8 cellular contexts compared by ENCODE assay signal in the genomic region with DNA sequence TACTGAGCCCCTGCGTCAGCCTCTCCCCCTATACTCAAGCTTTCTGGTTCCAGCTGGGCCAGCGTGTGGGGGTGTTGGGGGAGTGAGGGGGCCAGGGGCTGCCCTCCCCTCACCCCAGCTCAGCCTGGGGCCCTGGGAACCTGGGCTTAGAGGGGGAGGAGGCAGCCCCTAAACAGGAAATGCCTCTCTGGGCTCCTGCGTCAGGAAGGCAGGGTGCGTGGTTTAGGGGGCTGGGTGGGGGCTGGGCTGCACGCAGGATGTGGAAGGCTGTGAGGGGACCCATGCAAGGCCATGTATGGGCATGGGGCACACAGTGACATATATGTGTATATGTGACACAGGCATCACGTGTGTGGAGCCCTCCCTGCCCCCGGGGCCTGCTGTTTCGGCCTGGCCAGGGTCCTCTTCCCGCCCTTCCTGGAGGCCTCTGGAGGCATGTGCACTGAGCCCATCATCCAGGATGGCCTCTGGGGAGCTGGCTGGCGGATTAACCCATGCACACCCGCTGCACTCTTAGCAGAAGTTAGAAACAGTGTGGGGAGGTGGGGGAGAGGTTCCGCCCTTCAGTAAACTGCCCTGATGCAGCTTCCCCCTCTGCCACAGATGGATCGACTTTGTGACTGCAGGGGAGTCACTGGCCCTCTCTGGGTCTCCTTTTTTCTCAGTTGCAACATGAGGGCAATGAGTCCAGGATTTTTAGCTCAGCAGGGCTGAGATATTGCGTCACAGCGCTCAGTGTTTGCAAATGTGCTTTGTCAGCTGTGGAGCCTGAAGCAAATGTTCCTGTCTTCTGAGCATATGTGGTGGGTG. TPM values are rescaled to one million over a fixed set of nuclear protein-coding genes. Genes with fewer than 3 reads are reported as not detected.
DNase-seq lines count a peak whose midpoint lies in the region; ATAC-seq and TF ChIP-seq lines count a peak whose summit lies in the region.

No MANE protein-coding gene starts in this region.

- TF ChIP-seq RAD21 in SK-N-SH (IDR thresholded peaks at IDR 0.05; ENCODE audit: low read length) = no peak

- H3K4me3 Mint-ChIP-seq in T-cell = peak overlapping the region; percentile 67 to 80 (median 68)

- H4K20me1 ChIP-seq in SK-N-SH (ENCODE audit: insufficient read depth) = no peaks in the 10 kb centered on the region

- H3K27ac ChIP-seq in SK-N-SH (ENCODE audit: low read depth in 2 of 2, low read length in 1 of 2) = peak overlapping the region; percentile 21 to 100; a peak in 3 of 4 replicates
- peak overlapping the region; percentile 36 for H3K27ac ChIP-seq in ectodermal cell (ENCODE audit: insufficient read depth, low read depth, low read length, poor library complexity, severe bottlenecking)

- no peaks in the 10 kb centered on the region for H3F3A ChIP-seq in SK-N-SH (replicated peaks; ENCODE audit: insufficient read depth)

- peaks cover 32 to 60% of the 10 kb centered on the region in 2 experiments for H3K4me1 ChIP-seq in SK-N-SH (ENCODE audit: control insufficient read depth in 1 of 2, insufficient read depth in 2 of 2, low read depth in 1 of 2, low read length in 1 of 2)
- H3K4me1 ChIP-seq in ectodermal cell (ENCODE audit: control insufficient read depth, insufficient read depth, low read length) = peaks cover 34% of the 10 kb centered on the region

- TF ChIP-seq CTCF in SK-N-SH (IDR thresholded peaks at IDR 0.05) = no peak

- H3K36me3 ChIP-seq in SK-N-SH (replicated peaks in 1 of 2; ENCODE audit: control insufficient read depth in 1 of 2, insufficient read depth in 2 of 2, low read length in 1 of 2) (no peaks in the 10 kb centered on the region), ectodermal cell (ENCODE audit: control insufficient read depth, insufficient read depth, low read length) (no peaks in the 10 kb centered on the region)

- H3K4me2 ChIP-seq in SK-N-SH = peak overlapping the region; percentile 20; the same call in 1 of the 2 replicates

- H3K79me2 ChIP-seq in SK-N-SH (ENCODE audit: insufficient read depth) = no peaks in the 10 kb centered on the region

- H3K36me3 Mint-ChIP-seq in T-cell = no peaks in the 10 kb centered on the region

- peaks cover 0 to 2% of the 10 kb centered on the region in 2 donors for H3K27me3 Mint-ChIP-seq in T-cell

- CTCF ChIA-PET in SK-N-SH (lab: Yijun Ruan, JAX) (interaction anchor here (0.7 to 12.4 kb wide), 7 partner anchors 9 to 95 kb away, joined by 3 to 280 read pairs (median 3); partner anchors contain the start of gene RIN1), T-cell (lab: Charles Lee) (interaction anchor here (0.6 to 0.8 kb wide), 3 partner anchors 27 to 342 kb away, joined by 3 to 9 read pairs (median 3); partner anchors contain the start of gene BRMS1 (in 1 of the 2))

- H3K9me2 ChIP-seq in SK-N-SH = no peaks in the 10 kb centered on the region

- H3K9me3 ChIP-seq in SK-N-SH (no peaks in the 10 kb centered on the region), ectodermal cell (ENCODE audit: control insufficient read depth, low read length) (no peaks in the 10 kb centered on the region)

- H3K9ac ChIP-seq in SK-N-SH = no peak overlapping the region

- ATAC-seq in SK-N-SH treated with all-trans-retinoic acid at 6 μM for 48 hours (no peak), T-cell (replicated peaks in 1 of 4) (peak; percentile 80 to 88 (median 81)), GM19463 (IDR thresholded peaks at IDR 0.05; ENCODE audit: unreplicated experiment) (no peak), GM21526 (IDR thresholded peaks at IDR 0.05; ENCODE audit: low FRiP score, unreplicated experiment) (no peak)

- H3K27ac Mint-ChIP-seq in T-cell = peak overlapping the region; percentile 93 to 97

- H3K4me3 ChIP-seq in SK-N-SH (ENCODE audit: low read depth in 2 of 2, low read length in 1 of 2) = no peak overlapping the region
- no peak overlapping the region for H3K4me3 ChIP-seq in ectodermal cell (ENCODE audit: insufficient read depth, low read depth, low read length)

- peaks cover 64 to 73% (median 64%) of the 10 kb centered on the region in 3 donors for H3K4me1 Mint-ChIP-seq in T-cell

- POLR2A ChIA-PET in SK-N-SH (lab: Yijun Ruan, JAX) = interaction anchor here (2.2 to 2.4 kb wide), 2 partner anchors 9 to 29 kb away, joined by 10 read pairs; partner anchors contain the start of gene YIF1A
- POLR2A ChIA-PET in T-cell (lab: Charles Lee) = interaction anchor here (0.5 to 1.9 kb wide), 3 partner anchors 26 to 105 kb away, joined by 4 to 11 read pairs (median 7); no protein-coding TSS in a partner anchor

- DNase-seq in SK-N-SH = peak; percentile 69
- peak; percentile 52 to 97 (median 90) for DNase-seq in T-cell
- DNase-seq in myocyte (ENCODE audit: low read depth) = peak; percentile 43
- no peak for DNase-seq in NCI-H345 treated with DMSO at 0.1 percent for 48 hours (lab: John Stamatoyannopoulos, UW; ENCODE audit: unreplicated experiment)

- no peak overlapping the region for H2AFZ ChIP-seq in SK-N-SH (ENCODE audit: low read depth)

- whole genome bisulfite sequencing in SK-N-SH (ENCODE audit: low lambda C conversion rate) = 64% methylated on average over 10 of the region's 15 CpGs
- 58 to 60% methylated on average over 13 to 14 of the region's 15 CpGs for WGBS in ectodermal cell, 2 experiments

- peaks cover 0 to 4% (median 0%) of the 10 kb centered on the region in 3 donors for H3K9me3 Mint-ChIP-seq in T-cell

- H3K27me3 ChIP-seq in SK-N-SH (ENCODE audit: insufficient read depth) = no peaks in the 10 kb centered on the region
- H3K27me3 ChIP-seq in ectodermal cell (ENCODE audit: control insufficient read depth, insufficient read depth, low read length, poor library complexity, severe bottlenecking) = peaks cover 11% of the 10 kb centered on the region

- no peak for TF ChIP-seq EP300 in SK-N-SH (IDR thresholded peaks at IDR 0.05; ENCODE audit: borderline replicate concordance in 1 of 2, low read depth in 1 of 2, low read length in 1 of 2)

TF ChIP-seq in SK-N-SH, 30 proteins besides CTCF, POLR2A, EP300 and RAD21 (continues in another document):
- TF ChIP-seq FOSL2 (IDR thresholded peaks at IDR 0.05; ENCODE audit: borderline replicate concordance, low read depth) = no peak
- no peak for TF ChIP-seq SMC3 (IDR thresholded peaks at IDR 0.05; ENCODE audit: low read depth, low read length)
- TF ChIP-seq MAX (IDR thresholded peaks at IDR 0.05; ENCODE audit: low read depth) = no peak

TF ChIP-seq in SK-N-SH treated with all-trans-retinoic acid at 6 μM for 48 hours, 23 proteins besides CTCF, POLR2A, EP300 and RAD21 (continues in another document):
- no peak for TF ChIP-seq ZNF70 (CRISPR knock-in tag; IDR thresholded peaks at IDR 0.05)
- TF ChIP-seq RARB (CRISPR knock-in tag; IDR thresholded peaks at IDR 0.05) = no peak
- TF ChIP-seq ZNF565 (CRISPR knock-in tag; conservative IDR thresholded peaks at IDR 0.05; ENCODE audit: low read depth) = no peak
- no peak for TF ChIP-seq TCF4 (CRISPR knock-in tag; IDR thresholded peaks at IDR 0.05; ENCODE audit: borderline replicate concordance)

RNA-seq across cellular contexts. Expression of gene CD248, which starts 1.1 kb away (rescaled TPM):
- 2.6 and 7.7 TPM in 2 replicates for polyA plus RNA-seq in SK-N-SH (2012; rRNA removed)
- 2.9 and 3.8 TPM in 2 replicates for polyA plus RNA-seq in SK-N-SH (2012; cell fraction: cytosol; rRNA removed)
- polyA plus RNA-seq in SK-N-SH (2012; cell fraction: nucleus; rRNA removed) = 3.0 and 4.6 TPM in 2 replicates
- total RNA-seq in T-cell (10 to 100 TPM in 2 of 5 donors, 1 to 10 TPM in 3; 2.5 to 14.7 (median 8.7) TPM), myocyte (not detected in 2 replicates)
- 3.7 TPM for polyA plus RNA-seq in ectodermal cell (2013, experiment 1 of 4)
- 4.4 TPM for polyA plus RNA-seq in ectodermal cell (2013, experiment 2 of 4)
- 5.5 TPM for polyA plus RNA-seq in ectodermal cell (2013, experiment 3 of 4)
- 6.2 TPM for polyA plus RNA-seq in ectodermal cell (2013, experiment 4 of 4)
- polyA plus RNA-seq in myocyte (2012) = 0.05 TPM

RNA-seq across cellular contexts. Expression of gene RIN1, which starts 18.3 kb away (rescaled TPM):
- polyA plus RNA-seq in SK-N-SH (2012; rRNA removed) = 13.0 and 16.9 TPM in 2 replicates
- 6.1 and 9.3 TPM in 2 replicates for polyA plus RNA-seq in SK-N-SH (2012; cell fraction: cytosol; rRNA removed)
- 71.9 and 87.9 TPM in 2 replicates for polyA plus RNA-seq in SK-N-SH (2012; cell fraction: nucleus; rRNA removed)
- total RNA-seq in T-cell (10 to 100 TPM in 2 of 5 donors, 1 to 10 TPM in 3; 5.0 to 11.7 (median 8.3) TPM), myocyte (32.3 and 43.9 TPM in 2 replicates)
- 5.1 TPM for polyA plus RNA-seq in ectodermal cell (2013, experiment 1 of 4)
- 4.4 TPM for polyA plus RNA-seq in ectodermal cell (2013, experiment 2 of 4)
- 3.4 TPM for polyA plus RNA-seq in ectodermal cell (2013, experiment 3 of 4)
- polyA plus RNA-seq in ectodermal cell (2013, experiment 4 of 4) = 3.3 TPM
- 5.7 TPM for polyA plus RNA-seq in myocyte (2012)

RNA-seq across cellular contexts. Expression of gene TMEM151A, which starts 26.3 kb away (rescaled TPM):
- polyA plus RNA-seq in SK-N-SH (2012; rRNA removed) = 0.29 and 0.35 TPM in 2 replicates
- 0.12 and 0.26 TPM in 2 replicates for polyA plus RNA-seq in SK-N-SH (2012; cell fraction: cytosol; rRNA removed)
- polyA plus RNA-seq in SK-N-SH (2012; cell fraction: nucleus; rRNA removed) = 0.56 and 0.69 TPM in 2 replicates
- total RNA-seq in T-cell (under 1 TPM in 4 of 5 donors, not detected in 1; 0.19 to 0.33 (median 0.23) TPM), myocyte (0.08 and 0.26 TPM in 2 replicates)
- not detected for polyA plus RNA-seq in ectodermal cell (2013, experiment 1 of 4)
- polyA plus RNA-seq in ectodermal cell (2013, experiment 2 of 4) = 0.07 TPM
- polyA plus RNA-seq in ectodermal cell (2013, experiment 3 of 4) = 0.21 TPM
- 0.12 TPM for polyA plus RNA-seq in ectodermal cell (2013, experiment 4 of 4)
- 0.48 TPM for polyA plus RNA-seq in myocyte (2012)

RNA-seq across cellular contexts. Expression of gene BRMS1, which starts 26.9 kb away (rescaled TPM):
- polyA plus RNA-seq in SK-N-SH (2012; rRNA removed) = 70.0 and 76.5 TPM in 2 replicates
- polyA plus RNA-seq in SK-N-SH (2012; cell fraction: cytosol; rRNA removed) = 65.3 and 67.8 TPM in 2 replicates
- 66.8 and 73.5 TPM in 2 replicates for polyA plus RNA-seq in SK-N-SH (2012; cell fraction: nucleus; rRNA removed)
- 10 to 100 TPM; 42.9 to 58.8 (median 54.8) TPM for total RNA-seq in T-cell
- 35.4 TPM for polyA plus RNA-seq in ectodermal cell (2013, experiment 1 of 4)
- polyA plus RNA-seq in ectodermal cell (2013, experiment 2 of 4) = 37.6 TPM
- polyA plus RNA-seq in ectodermal cell (2013, experiment 3 of 4) = 29.6 TPM
- polyA plus RNA-seq in ectodermal cell (2013, experiment 4 of 4) = 30.4 TPM
- 45.9 and 56.1 TPM in 2 replicates for total RNA-seq in myocyte
- polyA plus RNA-seq in myocyte (2012) = 39.2 TPM

RNA-seq across cellular contexts. Expression of gene YIF1A, which starts 29.0 kb away (rescaled TPM):
- 115 and 123 TPM in 2 replicates for polyA plus RNA-seq in SK-N-SH (2012; rRNA removed)
- polyA plus RNA-seq in SK-N-SH (2012; cell fraction: cytosol; rRNA removed) = 49.5 and 87.8 TPM in 2 replicates
- 159 and 164 TPM in 2 replicates for polyA plus RNA-seq in SK-N-SH (2012; cell fraction: nucleus; rRNA removed)
- total RNA-seq in T-cell (10 to 100 TPM; 24.5 to 63.3 (median 56.9) TPM), myocyte (115 and 165 TPM in 2 replicates)
- polyA plus RNA-seq in ectodermal cell (2013, experiment 1 of 4) = 30.8 TPM
- 33.2 TPM for polyA plus RNA-seq in ectodermal cell (2013, experiment 2 of 4)
- 35.0 TPM for polyA plus RNA-seq in ectodermal cell (2013, experiment 3 of 4)
- 34.7 TPM for polyA plus RNA-seq in ectodermal cell (2013, experiment 4 of 4)
- polyA plus RNA-seq in myocyte (2012) = 204 TPM

Comparison
In these comparisons a context has a peak if more than half of its experiments do, and no peak if none do; other contexts are left out.
1. ATAC-seq: peak in T-cell (4 of 4); none in SK-N-SH treated with all-trans-retinoic acid at 6 μM for 48 hours (single experiment), GM19463 (single experiment) and GM21526 (single experiment).